In the genomic region with DNA sequence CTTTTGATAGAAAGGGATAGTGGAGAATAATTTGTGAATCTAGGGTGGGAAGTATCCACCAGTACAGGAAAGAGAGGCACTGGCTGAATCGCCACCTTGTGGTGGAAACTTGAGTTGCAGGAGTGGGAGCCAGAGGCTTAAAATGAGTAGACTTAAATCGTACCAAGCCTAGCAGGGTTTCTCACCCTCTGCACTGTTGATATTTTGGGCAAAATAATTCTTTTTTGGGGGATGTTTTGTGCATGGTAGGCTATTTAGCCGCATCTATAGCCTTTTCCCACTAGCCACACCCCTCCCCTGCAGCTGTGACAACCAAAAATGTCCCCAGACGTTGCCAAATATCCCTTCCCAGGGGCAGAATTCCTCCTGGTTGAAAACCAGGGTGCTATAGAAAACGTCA, we compare ENCODE assay signal across 8 cellular contexts.
DNase-seq lines count a peak whose midpoint lies in the region; ATAC-seq, FAIRE-seq and TF ChIP-seq lines count a peak whose summit lies in the region.

No MANE protein-coding gene starts in this region.

- TF ChIP-seq POLR2A in lower leg skin (IDR thresholded peaks at IDR 0.05): no peak

- DNase-seq in D721Med (ENCODE audit: insufficient read length, low spot score): peak; percentile 55
- DNase-seq in HFF-Myc (ENCODE audit: extremely low read depth, low read depth): peak; percentile 52
- DNase-seq in NCI-H526 (lab: John Stamatoyannopoulos, UW): peak; percentile 36 to 81
- peak; percentile 81 for DNase-seq in activated CD4-positive, alpha-beta T cell treated with anti-CD3 and anti-CD28 coated beads, Interleukin-2, amount 50 U/mL, for 1 hour
- peak; percentile 68 to 79 for DNase-seq in dermis microvascular lymphatic vessel endothelial cell (ENCODE audit: low read depth in 2 of 2)
- peak; percentile 82 to 95 for DNase-seq in lower leg skin (ENCODE audit: low spot score in 2 of 2)
- peak; percentile 76 for DNase-seq in stimulated activated CD8-positive, alpha-beta memory T cell treated with anti-CD3 and anti-CD28 coated beads, Interleukin-12 subunit alpha, Interleukin-12 subunit beta, amount 100 ng/mL, for 1 hour (ENCODE audit: low read depth)

- intact Hi-C loops in lower leg skin (cut with DNase I; ENCODE audit: low total_unique reads): no loop called here

- H3K4me3 ChIP-seq in HFF-Myc (replicated peaks; ENCODE audit: low read depth, low read length) (no peak overlapping the region), lower leg skin (ENCODE audit: low read depth, poor library complexity, severe bottlenecking) (no peak overlapping the region)

- FAIRE-seq in D721Med (lab: Jason Lieb, UNC): no peak

- peak; percentile 85 for TF ChIP-seq CTCF in D721Med (IDR thresholded peaks at IDR 0.05; ENCODE audit: insufficient read depth, missing control alignments)
- TF ChIP-seq CTCF in HFF-Myc (IDR thresholded peaks at IDR 0.05; ENCODE audit: low read depth, low read length, missing control alignments): peak; percentile 93
- peak in 1 of 3 donors; percentile 59 for TF ChIP-seq CTCF in lower leg skin (IDR thresholded peaks at IDR 0.05)

- 6% methylated on average over 5 of the region's 5 CpGs for WGBS in lower leg skin, 2 donors

- ATAC-seq in GM21619 (IDR thresholded peaks at IDR 0.05; ENCODE audit: unreplicated experiment): no peak
